In the genomic region with DNA sequence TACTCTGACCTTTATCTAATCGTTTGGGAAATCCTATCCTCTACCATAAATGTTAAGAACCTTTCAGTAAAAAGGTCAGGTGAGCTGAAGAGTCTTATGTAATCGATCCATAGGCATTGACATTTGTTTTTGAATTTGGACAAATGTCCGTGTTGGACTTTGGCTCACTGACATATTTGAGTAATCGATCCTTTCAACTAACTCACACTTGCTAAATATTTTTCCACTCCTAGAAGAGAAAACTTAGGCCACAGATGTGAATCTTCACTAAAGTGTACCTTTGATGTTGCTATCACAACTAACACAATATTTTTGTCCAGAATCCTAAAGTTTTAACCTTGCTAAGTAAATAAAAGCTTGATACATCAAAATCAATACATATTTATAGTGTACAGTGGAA, we compare ENCODE assay signal across 1 cellular context.
TF ChIP-seq lines count a peak whose summit lies in the region.

No MANE protein-coding gene starts in this region.

TF ChIP-seq in HepG2, 621 proteins besides CTCF, POLR2A, EP300 and RAD21 (continued from another document and continues in another):
- TF ChIP-seq, protein P1, sequence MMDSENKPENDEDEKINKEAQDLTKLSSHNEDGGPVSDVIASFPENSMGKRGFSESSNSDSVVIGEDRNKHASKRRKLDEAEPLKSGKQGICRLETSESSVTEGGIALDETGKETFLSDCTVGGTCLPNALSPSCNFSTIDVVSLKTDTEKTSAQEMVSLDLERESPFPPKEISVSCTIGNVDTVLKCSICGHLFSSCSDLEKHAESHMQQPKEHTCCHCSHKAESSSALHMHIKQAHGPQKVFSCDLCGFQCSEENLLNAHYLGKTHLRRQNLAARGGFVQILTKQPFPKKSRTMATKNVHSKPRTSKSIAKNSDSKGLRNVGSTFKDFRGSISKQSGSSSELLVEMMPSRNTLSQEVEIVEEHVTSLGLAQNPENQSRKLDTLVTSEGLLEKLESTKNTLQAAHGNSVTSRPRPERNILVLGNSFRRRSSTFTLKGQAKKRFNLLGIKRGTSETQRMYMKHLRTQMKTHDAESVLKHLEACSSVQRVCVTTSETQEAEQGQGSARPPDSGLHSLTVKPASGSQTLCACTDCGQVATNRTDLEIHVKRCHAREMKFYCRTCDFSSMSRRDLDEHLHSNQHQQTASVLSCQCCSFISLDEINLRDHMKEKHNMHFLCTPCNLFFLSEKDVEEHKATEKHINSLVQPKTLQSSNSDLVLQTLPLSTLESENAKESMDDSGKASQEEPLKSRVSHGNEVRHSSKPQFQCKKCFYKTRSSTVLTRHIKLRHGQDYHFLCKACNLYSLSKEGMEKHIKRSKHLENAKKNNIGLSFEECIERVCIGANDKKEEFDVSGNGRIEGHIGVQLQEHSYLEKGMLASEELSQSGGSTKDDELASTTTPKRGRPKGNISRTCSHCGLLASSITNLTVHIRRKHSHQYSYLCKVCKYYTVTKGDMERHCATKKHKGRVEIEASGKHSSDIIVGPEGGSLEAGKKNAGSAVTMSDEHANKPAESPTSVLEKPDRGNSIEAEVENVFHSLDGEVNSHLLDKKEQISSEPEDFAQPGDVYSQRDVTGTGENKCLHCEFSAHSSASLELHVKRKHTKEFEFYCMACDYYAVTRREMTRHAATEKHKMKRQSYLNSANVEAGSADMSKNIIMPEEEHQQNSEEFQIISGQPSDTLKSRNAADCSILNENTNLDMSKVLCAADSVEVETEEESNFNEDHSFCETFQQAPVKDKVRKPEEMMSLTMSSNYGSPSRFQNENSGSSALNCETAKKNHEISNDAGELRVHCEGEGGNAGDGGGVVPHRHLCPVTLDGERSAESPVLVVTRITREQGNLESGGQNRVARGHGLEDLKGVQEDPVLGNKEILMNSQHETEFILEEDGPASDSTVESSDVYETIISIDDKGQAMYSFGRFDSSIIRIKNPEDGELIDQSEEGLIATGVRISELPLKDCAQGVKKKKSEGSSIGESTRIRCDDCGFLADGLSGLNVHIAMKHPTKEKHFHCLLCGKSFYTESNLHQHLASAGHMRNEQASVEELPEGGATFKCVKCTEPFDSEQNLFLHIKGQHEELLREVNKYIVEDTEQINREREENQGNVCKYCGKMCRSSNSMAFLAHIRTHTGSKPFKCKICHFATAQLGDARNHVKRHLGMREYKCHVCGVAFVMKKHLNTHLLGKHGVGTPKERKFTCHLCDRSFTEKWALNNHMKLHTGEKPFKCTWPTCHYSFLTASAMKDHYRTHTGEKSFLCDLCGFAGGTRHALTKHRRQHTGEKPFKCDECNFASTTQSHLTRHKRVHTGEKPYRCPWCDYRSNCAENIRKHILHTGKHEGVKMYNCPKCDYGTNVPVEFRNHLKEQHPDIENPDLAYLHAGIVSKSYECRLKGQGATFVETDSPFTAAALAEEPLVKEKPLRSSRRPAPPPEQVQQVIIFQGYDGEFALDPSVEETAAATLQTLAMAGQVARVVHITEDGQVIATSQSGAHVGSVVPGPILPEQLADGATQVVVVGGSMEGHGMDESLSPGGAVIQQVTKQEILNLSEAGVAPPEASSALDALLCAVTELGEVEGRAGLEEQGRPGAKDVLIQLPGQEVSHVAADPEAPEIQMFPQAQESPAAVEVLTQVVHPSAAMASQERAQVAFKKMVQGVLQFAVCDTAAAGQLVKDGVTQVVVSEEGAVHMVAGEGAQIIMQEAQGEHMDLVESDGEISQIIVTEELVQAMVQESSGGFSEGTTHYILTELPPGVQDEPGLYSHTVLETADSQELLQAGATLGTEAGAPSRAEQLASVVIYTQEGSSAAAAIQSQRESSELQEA (CRISPR knock-in tag; IDR thresholded peaks at IDR 0.05; ENCODE audit: not compliant biosample characterization), result no peak
- TF ChIP-seq ZBTB7A (CRISPR knock-in tag; IDR thresholded peaks at IDR 0.05), result no peak
- TF ChIP-seq, protein P2, sequence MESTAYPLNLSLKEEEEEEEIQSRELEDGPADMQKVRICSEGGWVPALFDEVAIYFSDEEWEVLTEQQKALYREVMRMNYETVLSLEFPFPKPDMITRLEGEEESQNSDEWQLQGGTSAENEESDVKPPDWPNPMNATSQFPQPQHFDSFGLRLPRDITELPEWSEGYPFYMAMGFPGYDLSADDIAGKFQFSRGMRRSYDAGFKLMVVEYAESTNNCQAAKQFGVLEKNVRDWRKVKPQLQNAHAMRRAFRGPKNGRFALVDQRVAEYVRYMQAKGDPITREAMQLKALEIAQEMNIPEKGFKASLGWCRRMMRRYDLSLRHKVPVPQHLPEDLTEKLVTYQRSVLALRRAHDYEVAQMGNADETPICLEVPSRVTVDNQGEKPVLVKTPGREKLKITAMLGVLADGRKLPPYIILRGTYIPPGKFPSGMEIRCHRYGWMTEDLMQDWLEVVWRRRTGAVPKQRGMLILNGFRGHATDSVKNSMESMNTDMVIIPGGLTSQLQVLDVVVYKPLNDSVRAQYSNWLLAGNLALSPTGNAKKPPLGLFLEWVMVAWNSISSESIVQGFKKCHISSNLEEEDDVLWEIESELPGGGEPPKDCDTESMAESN (CRISPR knock-in tag; conservative IDR thresholded peaks at IDR 0.05), result 0 out of 2 replicates have a peak, but pooled peaks have one; percentile 50
- no peak for TF ChIP-seq GATA4 (IDR thresholded peaks at IDR 0.05; ENCODE audit: borderline replicate concordance, low read depth)
- TF ChIP-seq, protein P3, sequence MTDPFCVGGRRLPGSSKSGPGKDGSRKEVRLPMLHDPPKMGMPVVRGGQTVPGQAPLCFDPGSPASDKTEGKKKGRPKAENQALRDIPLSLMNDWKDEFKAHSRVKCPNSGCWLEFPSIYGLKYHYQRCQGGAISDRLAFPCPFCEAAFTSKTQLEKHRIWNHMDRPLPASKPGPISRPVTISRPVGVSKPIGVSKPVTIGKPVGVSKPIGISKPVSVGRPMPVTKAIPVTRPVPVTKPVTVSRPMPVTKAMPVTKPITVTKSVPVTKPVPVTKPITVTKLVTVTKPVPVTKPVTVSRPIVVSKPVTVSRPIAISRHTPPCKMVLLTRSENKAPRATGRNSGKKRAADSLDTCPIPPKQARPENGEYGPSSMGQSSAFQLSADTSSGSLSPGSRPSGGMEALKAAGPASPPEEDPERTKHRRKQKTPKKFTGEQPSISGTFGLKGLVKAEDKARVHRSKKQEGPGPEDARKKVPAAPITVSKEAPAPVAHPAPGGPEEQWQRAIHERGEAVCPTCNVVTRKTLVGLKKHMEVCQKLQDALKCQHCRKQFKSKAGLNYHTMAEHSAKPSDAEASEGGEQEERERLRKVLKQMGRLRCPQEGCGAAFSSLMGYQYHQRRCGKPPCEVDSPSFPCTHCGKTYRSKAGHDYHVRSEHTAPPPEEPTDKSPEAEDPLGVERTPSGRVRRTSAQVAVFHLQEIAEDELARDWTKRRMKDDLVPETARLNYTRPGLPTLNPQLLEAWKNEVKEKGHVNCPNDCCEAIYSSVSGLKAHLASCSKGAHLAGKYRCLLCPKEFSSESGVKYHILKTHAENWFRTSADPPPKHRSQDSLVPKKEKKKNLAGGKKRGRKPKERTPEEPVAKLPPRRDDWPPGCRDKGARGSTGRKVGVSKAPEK (CRISPR knock-in tag; IDR thresholded peaks at IDR 0.05; ENCODE audit: borderline replicate concordance), result no peak
- no peak for TF ChIP-seq ZNF749 (CRISPR knock-in tag; IDR thresholded peaks at IDR 0.05; ENCODE audit: borderline replicate concordance)
- 0 out of 2 replicates have a peak, but pooled peaks have one; percentile 51 for TF ChIP-seq KLF9 (CRISPR knock-in tag; IDR thresholded peaks at IDR 0.05; ENCODE audit: low read depth)
- TF ChIP-seq IRF2 (CRISPR knock-in tag; IDR thresholded peaks at IDR 0.05), result peak; percentile 37; the same call in 1 of the 2 replicates
- no peak for TF ChIP-seq SUZ12 (IDR thresholded peaks at IDR 0.05; ENCODE audit: low read depth, low read length)
- TF ChIP-seq ZNF713 (CRISPR knock-in tag; IDR thresholded peaks at IDR 0.05), result no peak
- TF ChIP-seq SNAI1 (CRISPR knock-in tag; IDR thresholded peaks at IDR 0.05; ENCODE audit: borderline replicate concordance), result no peak
- TF ChIP-seq ZNF136 (CRISPR knock-in tag; IDR thresholded peaks at IDR 0.05; ENCODE audit: low read depth), result no peak
- TF ChIP-seq FOSL2 (CRISPR knock-in tag; IDR thresholded peaks at IDR 0.05), result no peak; the same call in 1 of the 2 replicates
- TF ChIP-seq NFE2 (CRISPR knock-in tag; IDR thresholded peaks at IDR 0.05), result no peak
- no peak for TF ChIP-seq TRAFD1 (CRISPR knock-in tag; IDR thresholded peaks at IDR 0.05; ENCODE audit: borderline replicate concordance)
- TF ChIP-seq ZFP1 (CRISPR knock-in tag; IDR thresholded peaks at IDR 0.05), result peak; percentile 35; the same call in 1 of the 2 replicates
- TF ChIP-seq NONO (IDR thresholded peaks at IDR 0.05), result no peak
- 0 out of 2 replicates have a peak, but pooled peaks have one; percentile 30 for TF ChIP-seq NONO (CRISPR knock-in tag; conservative IDR thresholded peaks at IDR 0.05)
- no peak for TF ChIP-seq ZNF234 (CRISPR knock-in tag; conservative IDR thresholded peaks at IDR 0.05)
- no peak for TF ChIP-seq ZNF510 (CRISPR knock-in tag; IDR thresholded peaks at IDR 0.05; ENCODE audit: low read depth)
- TF ChIP-seq ATAD3A (CRISPR knock-in tag; IDR thresholded peaks at IDR 0.05), result no peak
- no peak for TF ChIP-seq SP140L (CRISPR knock-in tag; IDR thresholded peaks at IDR 0.05; ENCODE audit: borderline replicate concordance)
- no peak for TF ChIP-seq DNMT3B (CRISPR knock-in tag; conservative IDR thresholded peaks at IDR 0.05)
- TF ChIP-seq ZNF335 (CRISPR knock-in tag; IDR thresholded peaks at IDR 0.05), result no peak
- TF ChIP-seq GFI1 (CRISPR knock-in tag; IDR thresholded peaks at IDR 0.05; ENCODE audit: borderline replicate concordance), result peak; percentile 55; the same call in 1 of the 2 replicates
- no peak for TF ChIP-seq ZNF543 (CRISPR knock-in tag; IDR thresholded peaks at IDR 0.05)
- no peak for TF ChIP-seq AGO2 (optimal IDR thresholded peaks at IDR 0.05; ENCODE audit: low read depth, low read length)
- TF ChIP-seq ZSCAN22 (CRISPR knock-in tag; IDR thresholded peaks at IDR 0.05), result no peak
- no peak for TF ChIP-seq MAFG (CRISPR knock-in tag; IDR thresholded peaks at IDR 0.05)
- no peak for TF ChIP-seq ZC3H4 (CRISPR knock-in tag; IDR thresholded peaks at IDR 0.05; ENCODE audit: borderline replicate concordance)
- no peak for TF ChIP-seq MYC (CRISPR knock-in tag; IDR thresholded peaks at IDR 0.05; ENCODE audit: borderline replicate concordance)
- TF ChIP-seq ZNF761 (CRISPR knock-in tag; conservative IDR thresholded peaks at IDR 0.05), result no peak
- TF ChIP-seq ZNF232 (CRISPR knock-in tag; IDR thresholded peaks at IDR 0.05; ENCODE audit: borderline replicate concordance), result no peak
- TF ChIP-seq, protein P4, sequence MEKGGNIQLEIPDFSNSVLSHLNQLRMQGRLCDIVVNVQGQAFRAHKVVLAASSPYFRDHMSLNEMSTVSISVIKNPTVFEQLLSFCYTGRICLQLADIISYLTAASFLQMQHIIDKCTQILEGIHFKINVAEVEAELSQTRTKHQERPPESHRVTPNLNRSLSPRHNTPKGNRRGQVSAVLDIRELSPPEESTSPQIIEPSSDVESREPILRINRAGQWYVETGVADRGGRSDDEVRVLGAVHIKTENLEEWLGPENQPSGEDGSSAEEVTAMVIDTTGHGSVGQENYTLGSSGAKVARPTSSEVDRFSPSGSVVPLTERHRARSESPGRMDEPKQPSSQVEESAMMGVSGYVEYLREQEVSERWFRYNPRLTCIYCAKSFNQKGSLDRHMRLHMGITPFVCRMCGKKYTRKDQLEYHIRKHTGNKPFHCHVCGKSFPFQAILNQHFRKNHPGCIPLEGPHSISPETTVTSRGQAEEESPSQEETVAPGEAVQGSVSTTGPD (CRISPR knock-in tag; IDR thresholded peaks at IDR 0.05), result no peak
- no peak for TF ChIP-seq CCAR2 (optimal IDR thresholded peaks at IDR 0.05; ENCODE audit: low read depth, low read length)
- no peak for TF ChIP-seq ZNF253 (CRISPR knock-in tag; IDR thresholded peaks at IDR 0.05; ENCODE audit: borderline replicate concordance)
- no peak for TF ChIP-seq ZNF382 (CRISPR knock-in tag; IDR thresholded peaks at IDR 0.05; ENCODE audit: borderline replicate concordance)
- no peak for TF ChIP-seq YEATS2 (CRISPR knock-in tag; IDR thresholded peaks at IDR 0.05; ENCODE audit: borderline replicate concordance)
- TF ChIP-seq, protein P5, sequence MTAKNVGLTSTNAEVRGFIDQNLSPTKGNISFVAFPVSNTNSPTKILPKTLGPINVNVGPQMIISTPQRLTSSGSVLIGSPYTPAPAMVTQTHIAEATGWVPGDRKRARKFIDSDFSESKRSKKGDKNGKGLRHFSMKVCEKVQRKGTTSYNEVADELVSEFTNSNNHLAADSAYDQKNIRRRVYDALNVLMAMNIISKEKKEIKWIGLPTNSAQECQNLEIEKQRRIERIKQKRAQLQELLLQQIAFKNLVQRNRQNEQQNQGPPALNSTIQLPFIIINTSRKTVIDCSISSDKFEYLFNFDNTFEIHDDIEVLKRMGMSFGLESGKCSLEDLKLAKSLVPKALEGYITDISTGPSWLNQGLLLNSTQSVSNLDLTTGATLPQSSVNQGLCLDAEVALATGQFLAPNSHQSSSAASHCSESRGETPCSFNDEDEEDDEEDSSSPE (CRISPR knock-in tag; IDR thresholded peaks at IDR 0.05), result no peak
- TF ChIP-seq, protein P6, sequence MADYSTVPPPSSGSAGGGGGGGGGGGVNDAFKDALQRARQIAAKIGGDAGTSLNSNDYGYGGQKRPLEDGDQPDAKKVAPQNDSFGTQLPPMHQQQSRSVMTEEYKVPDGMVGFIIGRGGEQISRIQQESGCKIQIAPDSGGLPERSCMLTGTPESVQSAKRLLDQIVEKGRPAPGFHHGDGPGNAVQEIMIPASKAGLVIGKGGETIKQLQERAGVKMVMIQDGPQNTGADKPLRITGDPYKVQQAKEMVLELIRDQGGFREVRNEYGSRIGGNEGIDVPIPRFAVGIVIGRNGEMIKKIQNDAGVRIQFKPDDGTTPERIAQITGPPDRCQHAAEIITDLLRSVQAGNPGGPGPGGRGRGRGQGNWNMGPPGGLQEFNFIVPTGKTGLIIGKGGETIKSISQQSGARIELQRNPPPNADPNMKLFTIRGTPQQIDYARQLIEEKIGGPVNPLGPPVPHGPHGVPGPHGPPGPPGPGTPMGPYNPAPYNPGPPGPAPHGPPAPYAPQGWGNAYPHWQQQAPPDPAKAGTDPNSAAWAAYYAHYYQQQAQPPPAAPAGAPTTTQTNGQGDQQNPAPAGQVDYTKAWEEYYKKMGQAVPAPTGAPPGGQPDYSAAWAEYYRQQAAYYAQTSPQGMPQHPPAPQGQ (CRISPR knock-in tag; IDR thresholded peaks at IDR 0.05; ENCODE audit: borderline replicate concordance), result no peak
- no peak for TF ChIP-seq HMG20B (CRISPR knock-in tag; conservative IDR thresholded peaks at IDR 0.05)
- TF ChIP-seq ZMYM4 (CRISPR knock-in tag; IDR thresholded peaks at IDR 0.05), result peak; percentile 96
- TF ChIP-seq HNRNPK (IDR thresholded peaks at IDR 0.05; ENCODE audit: low read depth, low read length, poor library complexity, severe bottlenecking), result no peak
- TF ChIP-seq KAT7 (CRISPR knock-in tag; IDR thresholded peaks at IDR 0.05; ENCODE audit: borderline replicate concordance), result no peak
- peak; percentile 65; the same call in 1 of the 2 replicates for TF ChIP-seq TARDBP (CRISPR knock-in tag; IDR thresholded peaks at IDR 0.05)
- TF ChIP-seq ZNF747 (CRISPR knock-in tag; IDR thresholded peaks at IDR 0.05; ENCODE audit: borderline replicate concordance), result peak; percentile 38; the same call in 1 of the 2 replicates
- TF ChIP-seq HNRNPL (IDR thresholded peaks at IDR 0.05; ENCODE audit: low read depth, low read length), result no peak
